1 cellular context compared by ENCODE assay signal in the genomic region with DNA sequence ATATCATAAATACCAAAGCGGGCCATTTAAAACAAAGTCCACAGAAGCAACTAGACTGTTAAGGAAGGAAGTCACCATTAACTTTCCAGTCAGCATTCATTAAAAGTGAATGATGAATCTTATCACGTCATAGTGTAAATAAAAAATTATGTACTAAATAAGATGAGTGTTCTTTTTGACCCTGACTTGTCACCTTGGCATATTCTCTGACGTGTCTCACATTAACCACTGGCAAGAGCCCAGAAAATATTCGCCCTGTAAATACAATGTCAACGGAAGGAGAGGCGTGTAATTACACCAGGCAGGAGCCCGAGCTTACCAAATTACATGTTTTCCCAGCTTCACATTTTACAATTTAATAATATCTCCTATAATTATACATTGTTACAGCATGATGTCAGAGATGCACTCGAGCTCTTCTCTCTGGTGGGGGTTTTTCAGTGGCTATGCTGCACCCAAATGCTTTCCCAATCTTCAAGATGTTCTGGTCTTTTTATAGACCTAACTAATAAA.
TF ChIP-seq lines count a peak whose summit lies in the region.

No MANE protein-coding gene starts in this region.

TF ChIP-seq in WTC11, 78 proteins besides CTCF, POLR2A, EP300 and RAD21 (continued from another document):
- TF ChIP-seq STAT6 (CRISPR knock-in tag; conservative IDR thresholded peaks at IDR 0.05; ENCODE audit: low read depth), result no peak
TF ChIP-seq in WTC11: peak in this region for 0.
